Comparison of ENCODE assay signal across 1 cellular context in the genomic region with DNA sequence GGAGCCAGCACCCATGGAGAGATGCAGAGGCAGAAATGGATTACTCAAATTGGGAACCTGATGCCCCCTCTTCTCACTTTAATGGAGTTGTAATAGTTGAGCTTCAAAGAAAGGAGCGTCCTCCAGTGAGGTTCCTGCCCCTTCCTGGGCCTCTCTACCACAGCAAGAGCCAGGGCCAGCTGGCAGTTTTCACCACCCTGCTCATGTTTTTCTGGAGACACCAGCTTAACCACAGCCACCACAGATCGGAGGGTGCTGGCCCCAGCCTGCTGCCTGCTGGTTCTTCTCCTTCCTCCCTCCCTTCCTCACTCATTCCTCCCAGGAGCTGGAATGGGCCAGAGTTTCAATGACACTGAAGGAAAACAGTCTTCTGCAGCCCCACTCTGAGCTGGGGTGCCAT.
TF ChIP-seq lines count a peak whose summit lies in the region.

No MANE protein-coding gene starts in this region.

TF ChIP-seq in H1, 55 proteins besides CTCF, POLR2A, EP300 and RAD21 (continued from another document):
- no peak for TF ChIP-seq POU5F1 (IDR thresholded peaks at IDR 0.05; ENCODE audit: low read depth, low read length)
- no peak for TF ChIP-seq HDAC2 (IDR thresholded peaks at IDR 0.05; ENCODE audit: borderline replicate concordance in 1 of 2, low read depth in 2 of 2, low read length in 2 of 2)
- no peak for TF ChIP-seq YY1 (IDR thresholded peaks at IDR 0.05; ENCODE audit: low read depth, low read length)
- TF ChIP-seq TAF7 (optimal IDR thresholded peaks at IDR 0.05; ENCODE audit: borderline replicate concordance, low read depth, low read length), result no peak
- no peak for TF ChIP-seq SAP30 (IDR thresholded peaks at IDR 0.05; ENCODE audit: insufficient read depth, insufficient replicate concordance, low read length)
- TF ChIP-seq NRF1 (IDR thresholded peaks at IDR 0.05; ENCODE audit: low read depth, low read length), result no peak
- no peak for TF ChIP-seq RXRA (IDR thresholded peaks at IDR 0.05; ENCODE audit: insufficient read depth, low read depth, low read length)
- no peak for TF ChIP-seq GABPA (IDR thresholded peaks at IDR 0.05; ENCODE audit: borderline replicate concordance, insufficient read depth, low read length)
- no peak for TF ChIP-seq POLR2AphosphoS5 (IDR thresholded peaks at IDR 0.05; ENCODE audit: low read depth, low read length)
- no peak for TF ChIP-seq MAFK (IDR thresholded peaks at IDR 0.05; ENCODE audit: low read depth, low read length)
- TF ChIP-seq ZNF274 (IDR thresholded peaks at IDR 0.05; ENCODE audit: borderline replicate concordance, extremely low read depth, low read length), result no peak
- TF ChIP-seq RBBP5 (IDR thresholded peaks at IDR 0.05; ENCODE audit: borderline replicate concordance, low read depth, low read length), result no peak
- TF ChIP-seq EGR1 (IDR thresholded peaks at IDR 0.05; ENCODE audit: borderline replicate concordance, low read depth, low read length), result no peak
- TF ChIP-seq NANOG (IDR thresholded peaks at IDR 0.05; ENCODE audit: insufficient read depth, low read depth, low read length, poor library complexity, severe bottlenecking), result no peak
- no peak for TF ChIP-seq KDM4A (IDR thresholded peaks at IDR 0.05; ENCODE audit: low read depth, low read length, severe bottlenecking)
- no peak for TF ChIP-seq SIN3A (conservative IDR thresholded peaks at IDR 0.05 in 1 of 2, IDR thresholded peaks at IDR 0.05 in 1 of 2; ENCODE audit: low read depth in 1 of 2, low read length in 2 of 2)
- TF ChIP-seq KDM1A (IDR thresholded peaks at IDR 0.05; ENCODE audit: borderline replicate concordance, low read length), result no peak
